ENCODE assay signal across 17 cellular contexts in the genomic region with DNA sequence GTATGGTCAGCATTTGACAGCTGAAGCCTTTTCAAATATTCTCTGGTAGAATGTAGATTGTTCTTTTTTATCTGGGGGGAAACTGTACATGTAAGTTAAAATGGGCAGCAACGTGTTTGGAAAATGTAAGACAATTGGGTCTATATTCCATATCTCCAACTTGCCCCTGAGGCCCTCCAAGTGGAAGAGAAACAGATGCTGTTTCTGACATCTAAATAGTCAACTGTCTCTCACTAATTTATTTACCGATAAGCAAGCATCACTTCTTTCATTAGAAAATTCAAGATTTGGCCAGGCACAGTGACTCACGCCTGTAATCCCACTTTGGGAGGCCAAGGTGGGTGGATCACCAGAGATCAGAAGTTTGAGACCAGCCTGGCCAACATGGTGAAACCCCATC.
DNase-seq lines count a peak whose midpoint lies in the region; TF ChIP-seq lines count a peak whose summit lies in the region.
"Had no signal": no experiment of that assay in that cellular context is flagged by ENCODE, and none has a peak within 500 bp of the region (broad histone marks: within the 10 kb centered on the region; RNA-seq: fewer than 3 reads in every experiment).

No MANE protein-coding gene starts in this region.

- no peaks in the 10 kb centered on the region for H3K36me3 Mint-ChIP-seq in CD4-positive, alpha-beta memory T cell
- H3K36me3 Mint-ChIP-seq in type B pancreatic cell: no peaks in the 10 kb centered on the region
- H3K36me3 Mint-ChIP-seq: CD4-positive, CD25-positive, alpha-beta regulatory T cell; CD8-positive, alpha-beta T cell had no signal

- no peaks in the 10 kb centered on the region for H3K27me3 Mint-ChIP-seq in CD4-positive, alpha-beta memory T cell
- H3K27me3 Mint-ChIP-seq in type B pancreatic cell: peaks cover 11% of the 10 kb centered on the region

- no peaks in the 10 kb centered on the region for H3K36me3 ChIP-seq in BE2C
- no peaks in the 10 kb centered on the region for H3K36me3 ChIP-seq in CD4-positive, alpha-beta memory T cell (ENCODE audit: insufficient read depth, low read length)
- H3K36me3 ChIP-seq: BLaER1 had no signal

- no peaks in the 10 kb centered on the region; the same call in 1 of the 2 replicates for H3K9me3 ChIP-seq in BE2C
- no peaks in the 10 kb centered on the region for H3K9me3 ChIP-seq in CD4-positive, alpha-beta memory T cell (ENCODE audit: control insufficient read depth in 1 of 2, low read length in 2 of 2)
- H3K9me3 ChIP-seq: BLaER1, Caco-2 had no signal

- H3K4me1 Mint-ChIP-seq in CD4-positive, alpha-beta memory T cell: no peaks in the 10 kb centered on the region
- H3K4me1 Mint-ChIP-seq in type B pancreatic cell (ENCODE audit: unreplicated experiment): no peaks in the 10 kb centered on the region
- H3K4me1 Mint-ChIP-seq: B cell; CD4-positive, CD25-positive, alpha-beta regulatory T cell had no signal

- H3K4me1 ChIP-seq in BE2C: peaks cover 12% of the 10 kb centered on the region
- no peaks in the 10 kb centered on the region for H3K4me1 ChIP-seq in CD4-positive, alpha-beta memory T cell (ENCODE audit: insufficient read depth, low read length)
- H3K4me1 ChIP-seq: BLaER1, Caco-2 had no signal

- peak; percentile 49 for DNase-seq in BE2C
- peak; percentile 23 for DNase-seq in SK-N-DZ (ENCODE audit: low spot score)
- DNase-seq in fibroblast of the aortic adventitia (ENCODE audit: low read depth): peak; percentile 33
- no peak for DNase-seq in CD4-positive, alpha-beta memory T cell
- DNase-seq in type B pancreatic cell (ENCODE audit: extremely low spot score, unreplicated experiment): no peak
- DNase-seq: 8988T; AML-193; C1 segment of cervical spinal cord; Caco-2; Calu3; CD4-positive, CD25-positive, alpha-beta regulatory T cell; CD8-positive, alpha-beta T cell; DMS79 treated with DMSO at 0.1 percent for 48 hours; GF-D8 had no signal

- H3K27me3 ChIP-seq in BE2C: no peaks in the 10 kb centered on the region
- no peaks in the 10 kb centered on the region for H3K27me3 ChIP-seq in CD4-positive, alpha-beta memory T cell (ENCODE audit: insufficient read depth, low read length)
- H3K27me3 ChIP-seq: BLaER1 had no signal

- H3K4me3 ChIP-seq in BE2C (ENCODE audit: low read depth, low read length) (no peak overlapping the region), fibroblast of the aortic adventitia (ENCODE audit: low read depth, low read length) (no peak overlapping the region)
- H3K4me3 ChIP-seq in CD4-positive, alpha-beta memory T cell (ENCODE audit: low read length in 2 of 2): no peak overlapping the region
- H3K4me3 ChIP-seq: BLaER1 had no signal

- no peak overlapping the region for H3K4me3 Mint-ChIP-seq in CD4-positive, alpha-beta memory T cell
- no peak overlapping the region for H3K4me3 Mint-ChIP-seq in type B pancreatic cell
- H3K4me3 Mint-ChIP-seq: B cell; CD14-positive monocyte; CD4-positive, CD25-positive, alpha-beta regulatory T cell; CD8-positive, alpha-beta T cell had no signal

- H3K9me3 Mint-ChIP-seq in CD4-positive, alpha-beta memory T cell: no peaks in the 10 kb centered on the region
- H3K9me3 Mint-ChIP-seq in type B pancreatic cell: no peaks in the 10 kb centered on the region
- H3K9me3 Mint-ChIP-seq: CD14-positive monocyte; CD4-positive, CD25-positive, alpha-beta regulatory T cell; CD8-positive, alpha-beta T cell had no signal

- POLR2A ChIA-PET in CD4-positive, alpha-beta memory T cell (lab: Charles Lee; ENCODE audit: partially characterized antibody): no interaction called here

- CTCF ChIA-PET in CD4-positive, alpha-beta memory T cell (lab: Charles Lee; ENCODE audit: partially characterized antibody): no interaction called here

- TF ChIP-seq CTCF in BE2C (IDR thresholded peaks at IDR 0.05; ENCODE audit: low read depth, low read length) (no peak), fibroblast of the aortic adventitia (IDR thresholded peaks at IDR 0.05; ENCODE audit: insufficient read depth, low read length) (no peak), type B pancreatic cell (conservative IDR thresholded peaks at IDR 0.05) (no peak)

- intact Hi-C loops in CD4-positive, alpha-beta memory T cell (cut with micrococcal nuclease): no loop called here

- H3K27ac Mint-ChIP-seq in CD4-positive, alpha-beta memory T cell: no peak overlapping the region
- no peak overlapping the region for H3K27ac Mint-ChIP-seq in type B pancreatic cell
- H3K27ac Mint-ChIP-seq: B cell; CD4-positive, CD25-positive, alpha-beta regulatory T cell; CD8-positive, alpha-beta T cell had no signal

- no peak overlapping the region for H3K27ac ChIP-seq in CD4-positive, alpha-beta memory T cell (ENCODE audit: low read depth, low read length)
- H3K27ac ChIP-seq: BLaER1 had no signal

Comparison
In these comparisons a context has a peak if more than half of its experiments do, and no peak if none do; other contexts are left out.
1. DNase-seq: peak in BE2C (single experiment), SK-N-DZ (single experiment) and fibroblast of the aortic adventitia (single experiment); none in CD4-positive, alpha-beta memory T cell (0 of 5) and type B pancreatic cell (single experiment).